1 cellular context compared by ENCODE assay signal in the genomic region with DNA sequence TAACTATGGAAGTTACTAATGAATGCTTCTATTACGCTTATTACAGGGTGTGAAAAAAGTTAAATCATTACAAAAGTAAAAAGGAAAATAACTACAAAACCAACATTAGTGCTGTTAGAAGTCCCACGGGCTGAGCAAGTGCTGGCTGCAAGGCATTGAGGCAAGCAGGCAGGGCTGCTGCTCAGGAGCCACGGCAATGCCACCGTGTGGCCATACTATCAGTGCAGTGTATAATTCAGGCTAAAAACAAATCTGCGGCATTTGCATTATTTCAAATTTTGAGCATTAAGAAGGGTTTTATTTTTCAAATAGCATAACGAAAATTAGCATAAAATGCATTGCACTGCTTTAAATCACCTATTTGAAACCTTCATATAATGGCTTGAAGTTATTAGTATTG.
TF ChIP-seq lines count a peak whose summit lies in the region.

No MANE protein-coding gene starts in this region.

TF ChIP-seq in WTC11, 78 proteins besides CTCF, POLR2A, EP300 and RAD21 (continued from another document):
- TF ChIP-seq, protein P1, sequence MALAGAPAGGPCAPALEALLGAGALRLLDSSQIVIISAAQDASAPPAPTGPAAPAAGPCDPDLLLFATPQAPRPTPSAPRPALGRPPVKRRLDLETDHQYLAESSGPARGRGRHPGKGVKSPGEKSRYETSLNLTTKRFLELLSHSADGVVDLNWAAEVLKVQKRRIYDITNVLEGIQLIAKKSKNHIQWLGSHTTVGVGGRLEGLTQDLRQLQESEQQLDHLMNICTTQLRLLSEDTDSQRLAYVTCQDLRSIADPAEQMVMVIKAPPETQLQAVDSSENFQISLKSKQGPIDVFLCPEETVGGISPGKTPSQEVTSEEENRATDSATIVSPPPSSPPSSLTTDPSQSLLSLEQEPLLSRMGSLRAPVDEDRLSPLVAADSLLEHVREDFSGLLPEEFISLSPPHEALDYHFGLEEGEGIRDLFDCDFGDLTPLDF (CRISPR knock-in tag; IDR thresholded peaks at IDR 0.05), result no peak
- TF ChIP-seq ZNF138 (CRISPR knock-in tag; conservative IDR thresholded peaks at IDR 0.05) (no peak), MXD4 (CRISPR knock-in tag; IDR thresholded peaks at IDR 0.05; ENCODE audit: borderline replicate concordance) (no peak), NFATC4 (CRISPR knock-in tag; IDR thresholded peaks at IDR 0.05) (no peak), RORB (CRISPR knock-in tag; IDR thresholded peaks at IDR 0.05) (no peak), IRF2 (CRISPR knock-in tag; IDR thresholded peaks at IDR 0.05; ENCODE audit: borderline replicate concordance, low read depth) (no peak)
- TF ChIP-seq, protein P2, sequence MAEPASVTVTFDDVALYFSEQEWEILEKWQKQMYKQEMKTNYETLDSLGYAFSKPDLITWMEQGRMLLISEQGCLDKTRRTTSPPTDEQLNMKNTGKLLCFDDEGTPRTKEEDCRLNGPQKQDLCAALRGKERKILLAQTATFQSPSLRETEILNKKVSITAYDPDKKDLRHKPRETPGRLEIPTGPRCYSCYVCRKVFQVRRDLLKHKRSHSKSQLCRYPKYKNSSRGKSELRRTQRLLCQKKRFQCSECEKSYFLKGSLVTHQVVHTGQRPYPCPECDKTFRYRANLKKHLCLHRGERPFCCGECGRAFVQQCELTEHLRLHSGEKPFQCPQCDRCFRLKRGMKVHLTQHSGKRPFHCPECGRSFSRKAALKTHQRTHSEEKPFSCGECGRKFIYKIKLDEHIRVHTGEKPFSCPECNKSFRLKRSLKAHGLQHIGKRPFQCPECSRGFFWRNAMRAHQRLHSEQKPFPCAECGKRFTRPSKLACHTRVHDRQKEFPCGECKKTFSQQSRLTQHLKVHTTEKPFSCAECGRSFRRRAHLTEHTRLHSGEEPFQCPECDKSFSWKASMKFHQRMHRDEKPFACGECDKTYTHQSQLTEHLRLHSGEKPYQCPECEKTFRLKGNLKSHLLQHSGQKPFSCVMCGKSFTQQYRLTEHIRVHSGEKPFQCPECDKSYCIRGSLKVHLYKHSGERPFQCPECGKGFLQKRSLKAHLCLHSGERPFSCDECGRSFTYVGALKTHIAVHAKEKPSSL (CRISPR knock-in tag; conservative IDR thresholded peaks at IDR 0.05), result no peak
